11 cellular contexts compared by ENCODE assay signal in the genomic region with DNA sequence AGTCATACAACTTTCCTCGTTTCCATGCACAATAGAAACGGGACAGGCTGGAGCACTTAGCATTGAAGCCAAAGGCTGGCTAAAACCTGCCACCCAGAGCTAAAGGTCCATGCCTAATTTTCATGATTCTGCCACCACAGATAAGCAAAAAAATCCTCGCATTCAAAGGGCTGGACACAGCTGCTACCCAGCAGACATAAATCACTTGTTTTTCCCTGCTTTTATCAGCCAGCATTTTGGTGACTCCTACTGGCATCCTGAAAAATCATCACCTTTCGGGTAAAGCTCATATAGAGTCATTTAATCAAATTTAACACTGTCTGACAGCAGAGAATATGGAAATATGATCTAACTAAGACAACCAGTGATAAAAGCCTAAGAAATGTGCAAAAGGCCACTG. TPM values are rescaled to one million over a fixed set of nuclear protein-coding genes. Genes with fewer than 3 reads are reported as not detected.
DNase-seq lines count a peak whose midpoint lies in the region; ATAC-seq and TF ChIP-seq lines count a peak whose summit lies in the region.
"Had no signal": no experiment of that assay in that cellular context is flagged by ENCODE, and none has a peak within 500 bp of the region (broad histone marks: within the 10 kb centered on the region; RNA-seq: fewer than 3 reads in every experiment).

No MANE protein-coding gene starts in this region.

- intact Hi-C loops in colonic mucosa (cut with DNase I), result no loop called here

- H4K20me1 ChIP-seq in OCI-LY3 (ENCODE audit: insufficient read depth, low read length), result no peaks in the 10 kb centered on the region

- peaks cover 28% of the 10 kb centered on the region for H3K4me1 Mint-ChIP-seq in osteocyte (ENCODE audit: unreplicated experiment)

- H3K36me3 ChIP-seq in OCI-LY3 (replicated peaks; ENCODE audit: low read depth, low read length) (peaks cover 33% of the 10 kb centered on the region), colonic mucosa (no peaks in the 10 kb centered on the region)

- H3K27ac Mint-ChIP-seq in osteocyte (ENCODE audit: unreplicated experiment), result no peak overlapping the region

- H3K9me3 Mint-ChIP-seq in osteocyte (ENCODE audit: unreplicated experiment), result no peaks in the 10 kb centered on the region

- peaks cover 40% of the 10 kb centered on the region for H3K36me3 Mint-ChIP-seq in osteocyte (ENCODE audit: unreplicated experiment)

- H3K4me2 ChIP-seq in OCI-LY3 (ENCODE audit: low read length), result no peak overlapping the region

- H3K9ac ChIP-seq in OCI-LY3 (ENCODE audit: low read length), result no peak overlapping the region
- H3K9ac ChIP-seq in colonic mucosa (ENCODE audit: low read depth in 2 of 2, low read length in 2 of 2), result no peak overlapping the region

- H2AFZ ChIP-seq in OCI-LY3 (ENCODE audit: low read depth, low read length), result no peak overlapping the region

- H3K4me3 ChIP-seq in OCI-LY3 (ENCODE audit: low read length), result no peak overlapping the region
- H3K4me3 ChIP-seq in colonic mucosa, result no peak overlapping the region

- DNase-seq in NCI-H1694 treated with DMSO at 0.1 percent for 48 hours (lab: John Stamatoyannopoulos, UW) (peak; percentile 5), NCI-H1694 (lab: John Stamatoyannopoulos, UW) (no peak), dermis microvascular lymphatic vessel endothelial cell (ENCODE audit: low read depth in 2 of 2) (peak; percentile 44 to 63), osteocyte (ENCODE audit: extremely low spot score, unreplicated experiment) (no peak), colonic mucosa (no peak)
- DNase-seq: 8988T, NCI-H1436 treated with DMSO at 0.1 percent for 48 hours, PC-3 had no signal

- H3K27me3 ChIP-seq in OCI-LY3 (ENCODE audit: low read depth, low read length), result no peaks in the 10 kb centered on the region
- no peaks in the 10 kb centered on the region for H3K27me3 ChIP-seq in colonic mucosa

- no peak overlapping the region for H3K4me3 Mint-ChIP-seq in osteocyte (ENCODE audit: unreplicated experiment)

- peak; percentile 53 for TF ChIP-seq CTCF in OCI-LY3 (IDR thresholded peaks at IDR 0.05; ENCODE audit: low read depth, low read length)
- TF ChIP-seq CTCF in osteocyte (IDR thresholded peaks at IDR 0.05), result peak; percentile 46
- TF ChIP-seq CTCF in colonic mucosa (IDR thresholded peaks at IDR 0.05), result no peak

- H3K4me1 ChIP-seq in OCI-LY3 (ENCODE audit: low read length) (peaks cover 55% of the 10 kb centered on the region), colonic mucosa (no peaks in the 10 kb centered on the region)

- H3K27ac ChIP-seq in OCI-LY3 (ENCODE audit: low read length), result 0 out of 2 replicates have a peak overlapping the region, but pooled peaks have one; percentile 3
- no peak overlapping the region for H3K27ac ChIP-seq in colonic mucosa

- no peaks in the 10 kb centered on the region for H3K79me2 ChIP-seq in OCI-LY3 (ENCODE audit: low read length)

- ATAC-seq in GM19452 (IDR thresholded peaks at IDR 0.05; ENCODE audit: unreplicated experiment) (no peak), GM19023 (IDR thresholded peaks at IDR 0.05; ENCODE audit: unreplicated experiment) (no peak)
- ATAC-seq: PC-3 had no signal

- no peaks in the 10 kb centered on the region for H3K27me3 Mint-ChIP-seq in osteocyte (ENCODE audit: unreplicated experiment)

- H3K9me3 ChIP-seq in OCI-LY3 (ENCODE audit: insufficient read depth, low read length), result no peaks in the 10 kb centered on the region
- no peaks in the 10 kb centered on the region for H3K9me3 ChIP-seq in colonic mucosa

RNA-seq across cellular contexts. Expression of gene ALG9, which starts 37.9 kb away (rescaled TPM):
- total RNA-seq in dermis microvascular lymphatic vessel endothelial cell (19.5 and 20.7 TPM in 2 replicates), osteocyte (34.1 and 41.7 TPM in 2 replicates), colonic mucosa (10 to 100 TPM; 23.2 to 25.2 TPM)

RNA-seq across cellular contexts. Expression of gene FDXACB1, which starts 45.4 kb away (rescaled TPM):
- total RNA-seq in dermis microvascular lymphatic vessel endothelial cell (1.3 and 1.4 TPM in 2 replicates), osteocyte (1.9 and 2.5 TPM in 2 replicates), colonic mucosa (1 to 10 TPM; 1.6 to 2.1 TPM)

RNA-seq across cellular contexts. Expression of gene CFAP68, which starts 45.8 kb away (rescaled TPM):
- total RNA-seq in dermis microvascular lymphatic vessel endothelial cell (4.1 and 5.1 TPM in 2 replicates), osteocyte (12.5 and 17.2 TPM in 2 replicates), colonic mucosa (10 to 100 TPM; 18.8 to 20.0 TPM)

Comparison
In these comparisons a context has a peak if more than half of its experiments do, and no peak if none do; other contexts are left out.
1. DNase-seq: peak in NCI-H1694 treated with DMSO at 0.1 percent for 48 hours (single experiment) and dermis microvascular lymphatic vessel endothelial cell (2 of 2); none in NCI-H1694 (single experiment), osteocyte (single experiment) and colonic mucosa (single experiment).